22 cellular contexts compared by ENCODE assay signal in genomic region chr9:81559197-81559596, GRCh38.
DNase-seq lines count a peak whose midpoint lies in the region; ATAC-seq and TF ChIP-seq lines count a peak whose summit lies in the region.
"Had no signal": no experiment of that assay in that cellular context is flagged by ENCODE, and none has a peak within 500 bp of the region (broad histone marks: within the 10 kb centered on the region; RNA-seq: fewer than 3 reads in every experiment).

No MANE protein-coding gene starts in this region.

- peak overlapping the region; percentile 48 to 76 (median 66) for H3K27ac ChIP-seq in esophagus muscularis mucosa (replicated peaks in 1 of 4)
- H3K27ac ChIP-seq in osteoblast (ENCODE audit: low read depth, low read length) = peak overlapping the region; percentile 57
- H3K27ac ChIP-seq in transverse colon = peak overlapping the region in 3 of 4 donors; percentile 30 to 44 (median 40)
- H3K27ac ChIP-seq in spleen = no peak overlapping the region

- no peaks in the 10 kb centered on the region for H3K9me3 Mint-ChIP-seq in activated CD8-positive, alpha-beta T cell treated with anti-CD3 and anti-CD28 coated beads for 36 hours
- H3K9me3 Mint-ChIP-seq in activated CD8-positive, alpha-beta T cell treated with anti-CD3 and anti-CD28 coated beads, Interleukin-2, amount 10 ng/mL, durations not matched to agents 7 days and 5 days (ENCODE audit: insufficient read depth) = no peaks in the 10 kb centered on the region

- TF ChIP-seq EP300 in esophagus muscularis mucosa (IDR thresholded peaks at IDR 0.05) (no peak), transverse colon (IDR thresholded peaks at IDR 0.05; ENCODE audit: low read depth) (no peak)

- H3K4me1 Mint-ChIP-seq in activated CD8-positive, alpha-beta T cell treated with anti-CD3 and anti-CD28 coated beads for 36 hours (ENCODE audit: low read depth) = no peaks in the 10 kb centered on the region
- no peaks in the 10 kb centered on the region for H3K4me1 Mint-ChIP-seq in activated CD8-positive, alpha-beta T cell treated with anti-CD3 and anti-CD28 coated beads, Interleukin-2, amount 10 ng/mL, durations not matched to agents 7 days and 5 days (ENCODE audit: low read depth)

- no peak for TF ChIP-seq CTCF in activated CD8-positive, alpha-beta T cell treated with anti-CD3 and anti-CD28 coated beads for 36 hours (IDR thresholded peaks at IDR 0.05)
- TF ChIP-seq CTCF in esophagus muscularis mucosa (IDR thresholded peaks at IDR 0.05) (no peak), osteoblast (IDR thresholded peaks at IDR 0.05; ENCODE audit: extremely low read depth, low read depth, low read length) (no peak), transverse colon (IDR thresholded peaks at IDR 0.05) (no peak), spleen (IDR thresholded peaks at IDR 0.05 in 8 of 11, conservative IDR thresholded peaks at IDR 0.05 in 3 of 11) (no peak)

- no peak for TF ChIP-seq POLR2A in esophagus muscularis mucosa (IDR thresholded peaks at IDR 0.05; ENCODE audit: low read depth)
- TF ChIP-seq POLR2A in transverse colon (IDR thresholded peaks at IDR 0.05) = no peak
- no peak for TF ChIP-seq POLR2A in spleen (IDR thresholded peaks at IDR 0.05)

- H3K27ac Mint-ChIP-seq in activated CD8-positive, alpha-beta T cell treated with anti-CD3 and anti-CD28 coated beads for 36 hours = no peak overlapping the region
- H3K27ac Mint-ChIP-seq in activated CD8-positive, alpha-beta T cell treated with anti-CD3 and anti-CD28 coated beads, Interleukin-2, amount 10 ng/mL, durations not matched to agents 7 days and 5 days = no peak overlapping the region

- peak; percentile 20 for DNase-seq in activated CD8-positive, alpha-beta T cell treated with anti-CD3 and anti-CD28 coated beads for 36 hours
- DNase-seq in activated CD8-positive, alpha-beta T cell treated with anti-CD3 and anti-CD28 coated beads, Interleukin-2, amount 10 ng/mL, durations not matched to agents 7 days and 5 days = no peak
- DNase-seq in esophagus muscularis mucosa (ENCODE audit: extremely low spot score) (no peak), osteoblast (ENCODE audit: insufficient read length, low spot score, missing footprints) (no peak), transverse colon (no peak), spleen (no peak), NCI-H510A (lab: John Stamatoyannopoulos, UW) (no peak), NCI-H2171 treated with DMSO at 0.1 percent for 48 hours (lab: John Stamatoyannopoulos, UW) (no peak)
- DNase-seq: 8988T; activated effector memory CD4-positive, alpha-beta T cell treated with Interleukin-2 at 50 U/mL for 16 hours; C1 segment of cervical spinal cord; caudate nucleus; effector CD4-positive, alpha-beta T cell; GDM1; hypothalamus; Karpas-422; NCI-H1417; NCI-H2171; NCI-H774; nucleus accumbens; stimulated activated CD8-positive, alpha-beta memory T cell treated with anti-CD3 and anti-CD28 coated beads, Interleukin-4, amount 100 ng/mL, for 48 hours had no signal

- no peak overlapping the region for H2AFZ ChIP-seq in osteoblast (ENCODE audit: low read length)

- H3K9me3 ChIP-seq in esophagus muscularis mucosa (no peaks in the 10 kb centered on the region), osteoblast (ENCODE audit: low read depth, low read length) (no peaks in the 10 kb centered on the region), transverse colon (no peaks in the 10 kb centered on the region), spleen (no peaks in the 10 kb centered on the region)

- in situ Hi-C loops in transverse colon (cut with MboI; ENCODE audit: low pct_ligation_motif_present in 1 of 4, low pct_unique_long_range_greater_than_20kb in 1 of 4, low sequenced_read_pairs in 3 of 4) = loop anchor here in 1 of 4 donors (10.0 kb wide), 1 partner anchor 56 kb away; no protein-coding TSS in a partner anchor

- H3K36me3 ChIP-seq in esophagus muscularis mucosa (no peaks in the 10 kb centered on the region), osteoblast (ENCODE audit: insufficient read depth, low read length) (no peaks in the 10 kb centered on the region), transverse colon (no peaks in the 10 kb centered on the region), spleen (no peaks in the 10 kb centered on the region)

- POLR2A ChIA-PET in activated CD8-positive, alpha-beta T cell treated with anti-CD3 and anti-CD28 coated beads for 36 hours (lab: Charles Lee) = no interaction called here
- POLR2A ChIA-PET in activated CD8-positive, alpha-beta T cell treated with anti-CD3 and anti-CD28 coated beads, Interleukin-2, amount 10 ng/mL, durations not matched to agents 7 days and 5 days (lab: Charles Lee) = no interaction called here

- H3K4me3 ChIP-seq in esophagus muscularis mucosa (no peak overlapping the region), osteoblast (ENCODE audit: insufficient read depth, low read length) (no peak overlapping the region), transverse colon (no peak overlapping the region), spleen (no peak overlapping the region)
- H3K4me3 ChIP-seq: GM12878 had no signal

- H3K4me3 Mint-ChIP-seq in activated CD8-positive, alpha-beta T cell treated with anti-CD3 and anti-CD28 coated beads for 36 hours = no peak overlapping the region
- H3K4me3 Mint-ChIP-seq in activated CD8-positive, alpha-beta T cell treated with anti-CD3 and anti-CD28 coated beads, Interleukin-2, amount 10 ng/mL, durations not matched to agents 7 days and 5 days = no peak overlapping the region

- H3K36me3 Mint-ChIP-seq in activated CD8-positive, alpha-beta T cell treated with anti-CD3 and anti-CD28 coated beads for 36 hours (ENCODE audit: low read depth) = no peaks in the 10 kb centered on the region
- no peaks in the 10 kb centered on the region for H3K36me3 Mint-ChIP-seq in activated CD8-positive, alpha-beta T cell treated with anti-CD3 and anti-CD28 coated beads, Interleukin-2, amount 10 ng/mL, durations not matched to agents 7 days and 5 days (ENCODE audit: low read depth)

- intact Hi-C loops in activated CD8-positive, alpha-beta T cell treated with anti-CD3 and anti-CD28 coated beads for 36 hours (cut with micrococcal nuclease) = no loop called here
- intact Hi-C loops in esophagus muscularis mucosa (cut with DNase I) (loop anchor here (10.0 kb wide), 1 partner anchor 954 kb away; no protein-coding TSS in a partner anchor), transverse colon (cut with DNase I; ENCODE audit: low total_unique reads) (no loop called here), spleen (cut with DNase I; ENCODE audit: low total_unique reads) (no loop called here)

- H3K27me3 ChIP-seq in esophagus muscularis mucosa (no peaks in the 10 kb centered on the region), osteoblast (ENCODE audit: insufficient read depth, low read length) (no peaks in the 10 kb centered on the region), transverse colon (no peaks in the 10 kb centered on the region), spleen (replicated peaks in 1 of 7) (no peaks in the 10 kb centered on the region)

- CTCF ChIA-PET in activated CD8-positive, alpha-beta T cell treated with anti-CD3 and anti-CD28 coated beads for 36 hours (lab: Charles Lee) = no interaction called here
- CTCF ChIA-PET in activated CD8-positive, alpha-beta T cell treated with anti-CD3 and anti-CD28 coated beads, Interleukin-2, amount 10 ng/mL, durations not matched to agents 7 days and 5 days (lab: Charles Lee) = no interaction called here

- WGBS in esophagus muscularis mucosa = 89% methylated on average over 4 of the region's 4 CpGs
- 88 to 92% methylated on average over 4 of the region's 4 CpGs for WGBS in transverse colon (ENCODE audit: low coverage in 1 of 2), 2 donors
- WGBS in spleen, 5 donors = 80 to 94% (median 88%) methylated on average over 4 of the region's 4 CpGs

- peaks cover 1% of the 10 kb centered on the region for H3K27me3 Mint-ChIP-seq in activated CD8-positive, alpha-beta T cell treated with anti-CD3 and anti-CD28 coated beads for 36 hours
- H3K27me3 Mint-ChIP-seq in activated CD8-positive, alpha-beta T cell treated with anti-CD3 and anti-CD28 coated beads, Interleukin-2, amount 10 ng/mL, durations not matched to agents 7 days and 5 days (ENCODE audit: low read depth) = peaks cover 2% of the 10 kb centered on the region

- H3K4me1 ChIP-seq in esophagus muscularis mucosa = peaks cover 14 to 35% (median 21%) of the 10 kb centered on the region in 4 donors
- peaks cover 61% of the 10 kb centered on the region for H3K4me1 ChIP-seq in osteoblast (ENCODE audit: insufficient read depth, low read length)
- H3K4me1 ChIP-seq in transverse colon = peaks cover 0 to 13% (median 0%) of the 10 kb centered on the region in 4 donors
- H3K4me1 ChIP-seq in spleen = peaks cover 0 to 6% (median 0%) of the 10 kb centered on the region in 6 donors

- no peaks in the 10 kb centered on the region for H4K20me1 ChIP-seq in osteoblast (ENCODE audit: insufficient read depth, low read length)

- no peak for ATAC-seq in activated CD8-positive, alpha-beta T cell treated with anti-CD3 and anti-CD28 coated beads for 36 hours
- no peak for ATAC-seq in activated CD8-positive, alpha-beta T cell treated with anti-CD3 and anti-CD28 coated beads, Interleukin-2, amount 10 ng/mL, durations not matched to agents 7 days and 5 days
- ATAC-seq: GM12878 had no signal

- H3K79me2 ChIP-seq in osteoblast (ENCODE audit: insufficient read depth, low read length) = no peaks in the 10 kb centered on the region

- peak overlapping the region; percentile 42 for H3K4me2 ChIP-seq in osteoblast (ENCODE audit: insufficient read depth, low read length)

Comparison
In these comparisons a context has a peak if more than half of its experiments do, and no peak if none do; other contexts are left out.
1. H3K27ac ChIP-seq: peak in esophagus muscularis mucosa (4 of 4), osteoblast (single experiment) and transverse colon (3 of 4); none in spleen (0 of 8).